14 cellular contexts compared by ENCODE assay signal in the genomic region with DNA sequence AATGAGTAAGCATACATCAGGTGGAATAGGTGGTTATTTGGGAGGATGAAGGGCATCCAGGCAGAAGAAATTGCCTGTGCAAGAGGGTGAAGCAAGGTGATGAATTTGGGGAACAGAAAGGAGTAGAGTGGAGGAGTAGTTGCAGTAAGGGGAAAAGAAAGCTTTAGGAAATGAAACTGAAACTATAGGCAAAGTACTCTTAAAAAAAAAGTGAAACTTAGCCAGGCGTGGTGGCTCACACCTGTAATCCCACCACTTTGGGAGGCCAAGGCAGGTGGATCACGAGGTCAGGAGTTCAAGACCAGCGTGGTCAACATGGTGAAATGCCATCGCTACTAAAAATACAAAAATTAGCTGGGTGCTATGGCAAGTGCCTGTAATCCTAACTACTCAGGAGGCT. TPM values are rescaled to one million over a fixed set of nuclear protein-coding genes. Genes with fewer than 3 reads are reported as not detected.
DNase-seq lines count a peak whose midpoint lies in the region; ATAC-seq and TF ChIP-seq lines count a peak whose summit lies in the region.
"Had no signal": no experiment of that assay in that cellular context is flagged by ENCODE, and none has a peak within 500 bp of the region (broad histone marks: within the 10 kb centered on the region; RNA-seq: fewer than 3 reads in every experiment).

No MANE protein-coding gene starts in this region.

- POLR2A ChIA-PET in IMR-90 (lab: Charles Lee; ENCODE audit: unreplicated experiment) = no interaction called here

- H3K4ac ChIP-seq in IMR-90 (ENCODE audit: low read depth, low read length) = no peak overlapping the region

- no TSS peak for BruUV-seq in IMR-90 (replicated peaks; lab: Mats Ljungman, UMichigan)

- H3K9me3 ChIP-seq in IMR-90 (ENCODE audit: control insufficient read depth, insufficient read depth, low read length) (no peaks in the 10 kb centered on the region), upper lobe of right lung (no peaks in the 10 kb centered on the region)
- H3K9me3 ChIP-seq: sigmoid colon had no signal

- H3K27ac ChIP-seq in IMR-90 (ENCODE audit: insufficient read depth, low read length) (no peak overlapping the region), upper lobe of right lung (no peak overlapping the region)
- H3K27ac ChIP-seq: dorsolateral prefrontal cortex, sigmoid colon had no signal

- no peak overlapping the region for H3K9ac ChIP-seq in IMR-90 (ENCODE audit: low read depth, low read length)

- peaks cover 40% of the 10 kb centered on the region for H3K36me3 Mint-ChIP-seq in activated naive CD8-positive, alpha-beta T cell treated with anti-CD3 and anti-CD28 coated beads for 36 hours

- no peak overlapping the region for H3K4me3 Mint-ChIP-seq in activated naive CD8-positive, alpha-beta T cell treated with anti-CD3 and anti-CD28 coated beads for 36 hours

- whole genome bisulfite sequencing in IMR-90 (ENCODE audit: extremely low coverage in 2 of 2, insufficient read length in 1 of 2), 2 experiments = no CpG with 5 or more reads among the region's 4 CpGs

- H3K14ac ChIP-seq in IMR-90 (replicated peaks; ENCODE audit: low read depth, low read length) = no peak overlapping the region

- H3K4me2 ChIP-seq in IMR-90 (ENCODE audit: low read depth, low read length) = peak overlapping the region; percentile 52; the same call in 1 of the 2 replicates

- H3K9me3 Mint-ChIP-seq in activated naive CD8-positive, alpha-beta T cell treated with anti-CD3 and anti-CD28 coated beads for 36 hours = peaks cover 6% of the 10 kb centered on the region

- no peak for TF ChIP-seq CTCF in GM12865 (IDR thresholded peaks at IDR 0.05; ENCODE audit: insufficient read depth, low read depth, low read length, missing control alignments)
- TF ChIP-seq CTCF in IMR-90 (conservative IDR thresholded peaks at IDR 0.05; ENCODE audit: low read depth, low read length) = no peak
- TF ChIP-seq CTCF in upper lobe of right lung (IDR thresholded peaks at IDR 0.05) = no peak

- DNase-seq in GM12865 (ENCODE audit: low read depth) (peak; percentile 50), IMR-90 (no peak), upper lobe of right lung (no peak), NCI-H1092 treated with DMSO at 0.1 percent for 48 hours (lab: John Stamatoyannopoulos, UW) (no peak)
- DNase-seq in activated naive CD8-positive, alpha-beta T cell treated with anti-CD3 and anti-CD28 coated beads for 36 hours = no peak
- DNase-seq: COR-L47, dorsolateral prefrontal cortex, foreskin fibroblast, NCI-H1694, sigmoid colon, substantia nigra had no signal

- H3K27me3 ChIP-seq in IMR-90 (ENCODE audit: control insufficient read depth, insufficient read depth, low read length) = no peaks in the 10 kb centered on the region
- H3K27me3 ChIP-seq in upper lobe of right lung = no peaks in the 10 kb centered on the region
- H3K27me3 ChIP-seq: dorsolateral prefrontal cortex, sigmoid colon had no signal

- no peak overlapping the region for H2BK15ac ChIP-seq in IMR-90 (ENCODE audit: low read depth, low read length)

- peak; percentile 57 for ATAC-seq in GM21423 (IDR thresholded peaks at IDR 0.05; ENCODE audit: unreplicated experiment)
- no peak for ATAC-seq in IMR-90 (ENCODE audit: low read depth)
- no peak for ATAC-seq in HG02870 (IDR thresholded peaks at IDR 0.05; ENCODE audit: unreplicated experiment)
- ATAC-seq in GM21526 (IDR thresholded peaks at IDR 0.05; ENCODE audit: low FRiP score, unreplicated experiment) = no peak
- no peak for ATAC-seq in upper lobe of right lung

- dilution Hi-C loops in IMR-90 (cut with HindIII; ENCODE audit: low sequenced_read_pairs, unreplicated experiment) = no loop called here

- TF ChIP-seq RAD21 in IMR-90 (IDR thresholded peaks at IDR 0.05; ENCODE audit: low read length) = no peak

- peak overlapping the region; percentile 80 for H3K27ac Mint-ChIP-seq in activated naive CD8-positive, alpha-beta T cell treated with anti-CD3 and anti-CD28 coated beads for 36 hours

- intact Hi-C loops in IMR-90 (cut with micrococcal nuclease) = loop anchor here (5.0 kb wide), 1 partner anchor 37 kb away; no protein-coding TSS in a partner anchor
- intact Hi-C loops in upper lobe of right lung (cut with DNase I) = no loop called here

- CTCF ChIA-PET in IMR-90 (lab: Yijun Ruan, JAX) = no interaction called here

- H3K4me1 Mint-ChIP-seq in activated naive CD8-positive, alpha-beta T cell treated with anti-CD3 and anti-CD28 coated beads for 36 hours = peaks cover 14% of the 10 kb centered on the region

- peaks cover 18% of the 10 kb centered on the region for H3K36me3 ChIP-seq in IMR-90 (ENCODE audit: control insufficient read depth, insufficient read depth, low read length)
- peaks cover 83% of the 10 kb centered on the region for H3K36me3 ChIP-seq in upper lobe of right lung

- H3K9me1 ChIP-seq in IMR-90 (ENCODE audit: insufficient read depth, low read length) = no peaks in the 10 kb centered on the region

- H4K20me1 ChIP-seq in IMR-90 (ENCODE audit: insufficient read depth, low read length) = no peaks in the 10 kb centered on the region

- H3K4me3 ChIP-seq in GM12865 (ENCODE audit: low read depth, low read length) (no peak overlapping the region), IMR-90 (ENCODE audit: insufficient read depth, low read depth, low read length) (no peak overlapping the region), upper lobe of right lung (no peak overlapping the region)
- H3K4me3 ChIP-seq: dorsolateral prefrontal cortex, sigmoid colon had no signal

- H3K18ac ChIP-seq in IMR-90 (ENCODE audit: low read depth, low read length) = no peak overlapping the region

- H3K56ac ChIP-seq in IMR-90 (ENCODE audit: extremely low read depth, insufficient read depth, low read length) = no peak overlapping the region

- H2AK5ac ChIP-seq in IMR-90 (ENCODE audit: low read depth, low read length) = no peak overlapping the region

- H3K23ac ChIP-seq in IMR-90 (ENCODE audit: low read depth, low read length) = no peak overlapping the region

- no peak overlapping the region for H4K91ac ChIP-seq in IMR-90 (ENCODE audit: insufficient read depth, low read depth, low read length)

- H3K4me1 ChIP-seq in IMR-90 (ENCODE audit: control insufficient read depth, insufficient read depth, low read length) (no peaks in the 10 kb centered on the region), upper lobe of right lung (no peaks in the 10 kb centered on the region)

- peaks cover 8 to 14% of the 10 kb centered on the region in 2 experiments for H3K79me1 ChIP-seq in IMR-90 (ENCODE audit: low read depth in 1 of 2, low read length in 2 of 2)

- no peaks in the 10 kb centered on the region for H3K27me3 Mint-ChIP-seq in activated naive CD8-positive, alpha-beta T cell treated with anti-CD3 and anti-CD28 coated beads for 36 hours

- no peak overlapping the region for H2BK120ac ChIP-seq in IMR-90 (ENCODE audit: low read depth, low read length)

- in situ Hi-C loops in IMR-90 (cut with MboI; ENCODE audit: low sequenced_read_pairs) = no loop called here

- H2BK20ac ChIP-seq in IMR-90 (ENCODE audit: low read depth, low read length) = no peak overlapping the region

- TF ChIP-seq POLR2A in IMR-90 (IDR thresholded peaks at IDR 0.05; ENCODE audit: low read depth, low read length) = no peak

- H2BK5ac ChIP-seq in IMR-90 (ENCODE audit: low read depth, low read length, poor library complexity, severe bottlenecking) = no peak overlapping the region

- H4K5ac ChIP-seq in IMR-90 (ENCODE audit: low read depth, low read length) = no peak overlapping the region

- H2AK9ac ChIP-seq in IMR-90 (replicated peaks; ENCODE audit: low read depth, low read length, poor library complexity) = no peak overlapping the region

- no peak overlapping the region for H4K8ac ChIP-seq in IMR-90 (ENCODE audit: low read depth in 2 of 2, low read length in 2 of 2)

- H2AFZ ChIP-seq in IMR-90 (replicated peaks; ENCODE audit: low read length, poor library complexity) = no peak overlapping the region

TF ChIP-seq in IMR-90, 13 proteins besides CTCF, POLR2A, EP300 and RAD21 (continues in another document):
- TF ChIP-seq MAFK (IDR thresholded peaks at IDR 0.05; ENCODE audit: low read depth, low read length) (no peak), MXI1 (IDR thresholded peaks at IDR 0.05; ENCODE audit: borderline replicate concordance, low read depth, low read length) (no peak), BHLHE40 (IDR thresholded peaks at IDR 0.05; ENCODE audit: low read depth, low read length) (no peak), NFE2L2 (IDR thresholded peaks at IDR 0.05; ENCODE audit: low read depth, low read length) (no peak), SMC3 (IDR thresholded peaks at IDR 0.05; ENCODE audit: low read depth, low read length) (no peak), CEBPB (IDR thresholded peaks at IDR 0.05; ENCODE audit: low read depth, low read length) (no peak), CHD1 (IDR thresholded peaks at IDR 0.05; ENCODE audit: low read depth, low read length) (no peak), MAZ (IDR thresholded peaks at IDR 0.05; ENCODE audit: borderline replicate concordance, low read depth, low read length) (no peak), FOS (IDR thresholded peaks at IDR 0.05; ENCODE audit: low read depth, low read length) (no peak), RCOR1 (IDR thresholded peaks at IDR 0.05; ENCODE audit: insufficient replicate concordance, low read length) (no peak)
- TF ChIP-seq, protein P1, sequence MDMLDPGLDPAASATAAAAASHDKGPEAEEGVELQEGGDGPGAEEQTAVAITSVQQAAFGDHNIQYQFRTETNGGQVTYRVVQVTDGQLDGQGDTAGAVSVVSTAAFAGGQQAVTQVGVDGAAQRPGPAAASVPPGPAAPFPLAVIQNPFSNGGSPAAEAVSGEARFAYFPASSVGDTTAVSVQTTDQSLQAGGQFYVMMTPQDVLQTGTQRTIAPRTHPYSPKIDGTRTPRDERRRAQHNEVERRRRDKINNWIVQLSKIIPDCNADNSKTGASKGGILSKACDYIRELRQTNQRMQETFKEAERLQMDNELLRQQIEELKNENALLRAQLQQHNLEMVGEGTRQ (IDR thresholded peaks at IDR 0.05; ENCODE audit: low read depth, low read length) = no peak
- TF ChIP-seq, protein P2, sequence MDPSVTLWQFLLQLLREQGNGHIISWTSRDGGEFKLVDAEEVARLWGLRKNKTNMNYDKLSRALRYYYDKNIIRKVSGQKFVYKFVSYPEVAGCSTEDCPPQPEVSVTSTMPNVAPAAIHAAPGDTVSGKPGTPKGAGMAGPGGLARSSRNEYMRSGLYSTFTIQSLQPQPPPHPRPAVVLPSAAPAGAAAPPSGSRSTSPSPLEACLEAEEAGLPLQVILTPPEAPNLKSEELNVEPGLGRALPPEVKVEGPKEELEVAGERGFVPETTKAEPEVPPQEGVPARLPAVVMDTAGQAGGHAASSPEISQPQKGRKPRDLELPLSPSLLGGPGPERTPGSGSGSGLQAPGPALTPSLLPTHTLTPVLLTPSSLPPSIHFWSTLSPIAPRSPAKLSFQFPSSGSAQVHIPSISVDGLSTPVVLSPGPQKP (IDR thresholded peaks at IDR 0.05; ENCODE audit: borderline replicate concordance, low read depth, low read length) = no peak

RNA-seq across cellular contexts. Expression of a gene that starts 17.6 kb away (rescaled TPM):
- total RNA-seq in IMR-90 (2012; rRNA removed) (81.7 and 84.6 TPM in 2 replicates), upper lobe of right lung (34.3 TPM)
- 27.5 and 29.5 TPM in 2 replicates for polyA plus RNA-seq in IMR-90 (2012; rRNA removed)
- polyA plus RNA-seq in IMR-90 (2012; cell fraction: cytosol; rRNA removed) = 8.0 and 14.8 TPM in 2 replicates
- 9.8 and 41.3 TPM in 2 replicates for polyA plus RNA-seq in IMR-90 (2012; cell fraction: nucleus; rRNA removed; ENCODE audit: low replicate concordance)
- 100 to 1,000 TPM; 145 to 148 TPM for total RNA-seq in activated naive CD8-positive, alpha-beta T cell treated with anti-CD3 and anti-CD28 coated beads for 36 hours
